Comparison of ENCODE assay signal across 8 cellular contexts in genomic region chr4:142405021-142405991, GRCh38.
A peak's percentile ranks its signal among the peaks of the same experiment; 100 is the strongest.
DNase-seq lines count a peak whose midpoint lies in the region; ATAC-seq lines count a peak whose summit lies in the region.

No MANE protein-coding gene starts in this region.

- H3K9me3 ChIP-seq in KOPT-K1 (ENCODE audit: insufficient read depth, low read length, poor library complexity, severe bottlenecking): no peaks in the 10 kb centered on the region

- peak overlapping the region; percentile 83 for H3K27ac ChIP-seq in KOPT-K1 (ENCODE audit: low read depth, low read length, poor library complexity, severe bottlenecking)

- peak; percentile 55 for ATAC-seq in GM21619 (IDR thresholded peaks at IDR 0.05; ENCODE audit: unreplicated experiment)

- no peaks in the 10 kb centered on the region for H3K36me3 ChIP-seq in KOPT-K1 (ENCODE audit: insufficient read depth, low read length)

- DNase-seq in COLO829 (ENCODE audit: low spot score) (peak; percentile 90), dermis microvascular lymphatic vessel endothelial cell (ENCODE audit: low read depth in 2 of 2) (peak; percentile 41 to 74), medulla oblongata (ENCODE audit: extremely low spot score) (peak; percentile 76), NCI-H1092 treated with DMSO at 0.1 percent for 48 hours (lab: John Stamatoyannopoulos, UW) (no peak)
- peak; percentile 37 to 48 for DNase-seq in activated CD4-positive, alpha-beta T cell treated with anti-CD3 and anti-CD28 coated beads for 4 hours
- peak; percentile 32 for DNase-seq in stimulated activated CD8-positive, alpha-beta memory T cell treated with anti-CD3 and anti-CD28 coated beads, Interleukin-7, amount 100 ng/mL, for 24 hours (ENCODE audit: low read depth)
